In the genomic region with DNA sequence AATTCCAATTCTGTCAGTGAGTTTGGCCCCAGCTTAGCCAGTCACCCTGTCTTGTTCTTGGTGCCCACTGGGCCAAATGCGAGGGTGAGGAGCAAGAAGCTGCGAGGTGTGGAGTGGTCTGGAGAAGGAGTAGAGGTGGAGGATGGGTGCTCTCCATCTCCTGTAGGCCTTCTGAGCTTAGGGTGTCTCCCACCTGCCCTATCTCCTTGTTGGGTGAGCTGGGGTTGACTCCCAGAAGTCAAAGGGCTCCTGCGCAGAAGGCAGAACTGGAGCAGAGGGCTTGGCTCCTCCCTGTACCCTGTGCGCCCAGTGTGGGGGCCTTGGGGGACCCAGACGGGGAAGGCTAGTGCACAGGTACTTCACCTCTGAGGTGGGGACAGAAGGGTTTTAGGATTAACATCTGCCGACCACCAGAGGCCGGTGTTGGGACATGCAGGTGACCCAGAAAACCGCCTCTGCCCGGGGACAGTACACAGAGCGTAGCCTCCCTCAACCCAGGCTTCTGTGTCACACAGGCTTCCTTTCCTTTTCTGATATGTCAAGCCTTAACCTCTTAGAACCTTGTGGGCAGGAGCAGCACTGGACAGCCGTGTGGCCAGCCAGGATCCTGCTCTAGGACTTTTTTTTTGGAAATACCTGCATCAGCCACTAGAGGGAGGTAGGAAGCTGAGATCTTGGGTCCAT, we compare ENCODE assay signal across 8 cellular contexts. TPM values are rescaled to one million over a fixed set of nuclear protein-coding genes. Genes with fewer than 3 reads are reported as not detected.
DNase-seq lines count a peak whose midpoint lies in the region; ATAC-seq and TF ChIP-seq lines count a peak whose summit lies in the region.

No MANE protein-coding gene starts in this region.

- in situ Hi-C loops in ACHN (cut with HindIII; ENCODE audit: low pct_ligation_motif_present, low pct_unique_long_range_greater_than_20kb, low sequenced_read_pairs) = no loop called here

- H3K36me3 Mint-ChIP-seq in glutamatergic neuron (ENCODE audit: unreplicated experiment) = no peaks in the 10 kb centered on the region
- H3K36me3 Mint-ChIP-seq in progenitor cell of endocrine pancreas (ENCODE audit: insufficient read depth) = no peaks in the 10 kb centered on the region

- TF ChIP-seq CTCF in GM12865 (IDR thresholded peaks at IDR 0.05; ENCODE audit: insufficient read depth, low read depth, low read length, missing control alignments) = peak; percentile 79
- peak; percentile 95 for TF ChIP-seq CTCF in glutamatergic neuron (IDR thresholded peaks at IDR 0.05; ENCODE audit: partially characterized antibody, unreplicated experiment)
- TF ChIP-seq CTCF in progenitor cell of endocrine pancreas (IDR thresholded peaks at IDR 0.05; ENCODE audit: unreplicated experiment) = peak; percentile 94

- H3K9me3 Mint-ChIP-seq in glutamatergic neuron (ENCODE audit: unreplicated experiment) (peaks cover 10% of the 10 kb centered on the region), progenitor cell of endocrine pancreas (ENCODE audit: low read depth) (no peaks in the 10 kb centered on the region)

- DNase-seq in ACHN (peak; percentile 68), GM12865 (ENCODE audit: low read depth) (peak; percentile 70), HT-29 (ENCODE audit: low spot score) (peak; percentile 93), OCI-M1 (lab: John Stamatoyannopoulos, UW) (peak; percentile 86), glutamatergic neuron (no peak), progenitor cell of endocrine pancreas (ENCODE audit: low spot score, unreplicated experiment) (peak; percentile 26)
- peak; percentile 23 for DNase-seq in activated naive CD4-positive, alpha-beta T cell treated with Interleukin-2 at 50 U/mL for 16 hours

- no peak overlapping the region for H3K27ac Mint-ChIP-seq in glutamatergic neuron (ENCODE audit: unreplicated experiment)
- H3K27ac Mint-ChIP-seq in progenitor cell of endocrine pancreas = no peak overlapping the region

- H3K27me3 Mint-ChIP-seq in glutamatergic neuron (ENCODE audit: unreplicated experiment) (peaks cover 5% of the 10 kb centered on the region), progenitor cell of endocrine pancreas (peaks cover 9% of the 10 kb centered on the region)

- H3K4me3 ChIP-seq in GM12865 (ENCODE audit: low read depth, low read length) = no peak overlapping the region

- ATAC-seq in GM21381 (IDR thresholded peaks at IDR 0.05; ENCODE audit: unreplicated experiment) = no peak

- H3K4me1 Mint-ChIP-seq in glutamatergic neuron (ENCODE audit: low read depth, unreplicated experiment) = peaks cover 25% of the 10 kb centered on the region
- peaks cover 6% of the 10 kb centered on the region for H3K4me1 Mint-ChIP-seq in progenitor cell of endocrine pancreas (ENCODE audit: low read depth)

- H3K4me3 Mint-ChIP-seq in glutamatergic neuron (ENCODE audit: unreplicated experiment) (peak overlapping the region; percentile 47), progenitor cell of endocrine pancreas (ENCODE audit: low read depth) (peak overlapping the region; percentile 42)

RNA-seq across cellular contexts. Expression of a gene that starts 16.9 kb away (rescaled TPM):
- total RNA-seq in HT-29 (2014; rRNA removed; shearing (Covaris generic)) = not detected in 2 replicates
- total RNA-seq in glutamatergic neuron (ENCODE audit: unreplicated experiment) (not detected), progenitor cell of endocrine pancreas (not detected in 2 replicates)

RNA-seq across cellular contexts. Expression of a gene that starts 30.3 kb away (rescaled TPM):
- total RNA-seq in HT-29 (2014; rRNA removed; shearing (Covaris generic)) = 8.6 and 11.3 TPM in 2 replicates
- total RNA-seq in glutamatergic neuron (ENCODE audit: unreplicated experiment) (34.9 TPM), progenitor cell of endocrine pancreas (50.2 and 52.4 TPM in 2 replicates)

RNA-seq across cellular contexts. Expression of a gene that starts 35.9 kb away (rescaled TPM):
- 52.0 and 58.7 TPM in 2 replicates for total RNA-seq in HT-29 (2014; rRNA removed; shearing (Covaris generic))
- total RNA-seq in glutamatergic neuron (ENCODE audit: unreplicated experiment) = 2.8 TPM
- 2.3 and 4.1 TPM in 2 replicates for total RNA-seq in progenitor cell of endocrine pancreas

Comparison
In these comparisons a context has a peak if more than half of its experiments do, and no peak if none do; other contexts are left out.
1. RNA of a gene that starts 35.9 kb away (total RNA-seq): 52.0 to 58.7 TPM in HT-29; 2.8 TPM in glutamatergic neuron (single experiment) and 2.3 to 4.1 TPM in progenitor cell of endocrine pancreas; every median in the first group is over 10 times any median in the second.
2. Peak in every context shown above with its lines, with median percentiles within 50 percentile points of each other: CTCF ChIP-seq.